2 cellular contexts compared by ENCODE assay signal in the genomic region with DNA sequence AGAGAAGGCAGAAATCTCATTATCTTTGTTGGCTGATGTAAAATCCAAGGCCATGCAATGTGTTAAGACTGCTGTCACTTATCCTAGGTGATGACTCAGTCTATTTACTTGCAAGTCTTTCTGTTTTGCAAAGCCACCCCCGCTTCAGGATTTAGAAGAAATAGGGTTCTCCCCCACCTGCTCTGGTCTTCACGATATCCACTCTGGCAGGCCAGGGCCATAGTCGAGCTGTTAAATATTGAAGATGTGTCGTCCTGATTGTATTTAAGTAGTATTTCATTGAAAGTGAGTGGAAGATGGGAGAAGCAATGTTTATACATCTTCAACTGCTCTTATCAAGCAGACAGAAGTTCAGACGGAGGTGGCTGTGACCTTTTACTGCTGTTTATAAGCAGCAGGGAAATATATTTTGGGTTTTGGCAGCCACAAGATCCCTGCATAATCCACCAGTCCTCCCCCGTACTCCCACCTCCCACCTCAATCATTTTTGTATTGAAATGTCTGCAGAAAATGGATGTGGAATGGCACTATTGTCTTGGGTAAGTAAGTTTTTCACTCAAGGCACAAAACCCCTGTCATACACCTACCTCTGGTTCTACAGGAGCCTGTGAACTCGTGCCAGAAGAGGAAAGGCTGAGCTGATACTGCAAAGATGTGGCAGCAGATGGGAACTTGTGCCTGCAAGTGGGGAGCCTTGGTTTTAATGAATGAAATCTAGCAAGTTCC.
TF ChIP-seq lines count a peak whose summit lies in the region.

No MANE protein-coding gene starts in this region.

TF ChIP-seq in HepG2, 621 proteins besides CTCF, POLR2A, EP300 and RAD21:
- no peak for TF ChIP-seq FOXP1 (IDR thresholded peaks at IDR 0.05)
- 0 out of 2 replicates have a peak, but pooled peaks have one; percentile 13 for TF ChIP-seq FOXP1 (CRISPR knock-in tag; IDR thresholded peaks at IDR 0.05)
- TF ChIP-seq, protein P1, sequence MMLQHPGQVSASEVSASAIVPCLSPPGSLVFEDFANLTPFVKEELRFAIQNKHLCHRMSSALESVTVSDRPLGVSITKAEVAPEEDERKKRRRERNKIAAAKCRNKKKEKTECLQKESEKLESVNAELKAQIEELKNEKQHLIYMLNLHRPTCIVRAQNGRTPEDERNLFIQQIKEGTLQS (CRISPR knock-in tag; IDR thresholded peaks at IDR 0.05), result 0 out of 2 replicates have a peak, but pooled peaks have one; percentile 18
- TF ChIP-seq SNAPC2 (CRISPR knock-in tag; IDR thresholded peaks at IDR 0.05), result no peak
- peak; percentile 61; the same call in 1 of the 2 replicates for TF ChIP-seq ZNF317 (CRISPR knock-in tag; IDR thresholded peaks at IDR 0.05)
- peak; percentile 45; the same call in 1 of the 2 replicates for TF ChIP-seq FOSL1 (CRISPR knock-in tag; IDR thresholded peaks at IDR 0.05; ENCODE audit: borderline replicate concordance)
- TF ChIP-seq, protein P2, sequence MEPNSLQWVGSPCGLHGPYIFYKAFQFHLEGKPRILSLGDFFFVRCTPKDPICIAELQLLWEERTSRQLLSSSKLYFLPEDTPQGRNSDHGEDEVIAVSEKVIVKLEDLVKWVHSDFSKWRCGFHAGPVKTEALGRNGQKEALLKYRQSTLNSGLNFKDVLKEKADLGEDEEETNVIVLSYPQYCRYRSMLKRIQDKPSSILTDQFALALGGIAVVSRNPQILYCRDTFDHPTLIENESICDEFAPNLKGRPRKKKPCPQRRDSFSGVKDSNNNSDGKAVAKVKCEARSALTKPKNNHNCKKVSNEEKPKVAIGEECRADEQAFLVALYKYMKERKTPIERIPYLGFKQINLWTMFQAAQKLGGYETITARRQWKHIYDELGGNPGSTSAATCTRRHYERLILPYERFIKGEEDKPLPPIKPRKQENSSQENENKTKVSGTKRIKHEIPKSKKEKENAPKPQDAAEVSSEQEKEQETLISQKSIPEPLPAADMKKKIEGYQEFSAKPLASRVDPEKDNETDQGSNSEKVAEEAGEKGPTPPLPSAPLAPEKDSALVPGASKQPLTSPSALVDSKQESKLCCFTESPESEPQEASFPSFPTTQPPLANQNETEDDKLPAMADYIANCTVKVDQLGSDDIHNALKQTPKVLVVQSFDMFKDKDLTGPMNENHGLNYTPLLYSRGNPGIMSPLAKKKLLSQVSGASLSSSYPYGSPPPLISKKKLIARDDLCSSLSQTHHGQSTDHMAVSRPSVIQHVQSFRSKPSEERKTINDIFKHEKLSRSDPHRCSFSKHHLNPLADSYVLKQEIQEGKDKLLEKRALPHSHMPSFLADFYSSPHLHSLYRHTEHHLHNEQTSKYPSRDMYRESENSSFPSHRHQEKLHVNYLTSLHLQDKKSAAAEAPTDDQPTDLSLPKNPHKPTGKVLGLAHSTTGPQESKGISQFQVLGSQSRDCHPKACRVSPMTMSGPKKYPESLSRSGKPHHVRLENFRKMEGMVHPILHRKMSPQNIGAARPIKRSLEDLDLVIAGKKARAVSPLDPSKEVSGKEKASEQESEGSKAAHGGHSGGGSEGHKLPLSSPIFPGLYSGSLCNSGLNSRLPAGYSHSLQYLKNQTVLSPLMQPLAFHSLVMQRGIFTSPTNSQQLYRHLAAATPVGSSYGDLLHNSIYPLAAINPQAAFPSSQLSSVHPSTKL (CRISPR knock-in tag; IDR thresholded peaks at IDR 0.05), result 0 out of 2 replicates have a peak, but pooled peaks have one; percentile 24
- TF ChIP-seq, protein P3, sequence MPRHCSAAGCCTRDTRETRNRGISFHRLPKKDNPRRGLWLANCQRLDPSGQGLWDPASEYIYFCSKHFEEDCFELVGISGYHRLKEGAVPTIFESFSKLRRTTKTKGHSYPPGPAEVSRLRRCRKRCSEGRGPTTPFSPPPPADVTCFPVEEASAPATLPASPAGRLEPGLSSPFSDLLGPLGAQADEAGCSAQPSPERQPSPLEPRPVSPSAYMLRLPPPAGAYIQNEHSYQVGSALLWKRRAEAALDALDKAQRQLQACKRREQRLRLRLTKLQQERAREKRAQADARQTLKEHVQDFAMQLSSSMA (CRISPR knock-in tag; IDR thresholded peaks at IDR 0.05), result no peak
- no peak for TF ChIP-seq DNMT1 (CRISPR knock-in tag; IDR thresholded peaks at IDR 0.05)
- no peak for TF ChIP-seq HOXA5 (CRISPR knock-in tag; IDR thresholded peaks at IDR 0.05)
- TF ChIP-seq FOSL2 (CRISPR knock-in tag; IDR thresholded peaks at IDR 0.05), result peak; percentile 79
- TF ChIP-seq KDM5A (IDR thresholded peaks at IDR 0.05; ENCODE audit: borderline replicate concordance, low read length), result no peak

TF ChIP-seq in H1, 55 proteins besides CTCF, POLR2A, EP300 and RAD21:
- TF ChIP-seq HDAC6 (IDR thresholded peaks at IDR 0.05; ENCODE audit: low read depth, low read length) (no peak), SAP30 (IDR thresholded peaks at IDR 0.05; ENCODE audit: insufficient read depth, insufficient replicate concordance, low read length) (no peak), CTBP2 (IDR thresholded peaks at IDR 0.05; ENCODE audit: borderline replicate concordance, insufficient read depth, insufficient read length, low read length) (no peak), FOSL1 (IDR thresholded peaks at IDR 0.05; ENCODE audit: insufficient read depth, low read depth, low read length) (no peak), BACH1 (IDR thresholded peaks at IDR 0.05; ENCODE audit: low read length) (no peak), SUZ12 (IDR thresholded peaks at IDR 0.05; ENCODE audit: low read length) (no peak), JUN (IDR thresholded peaks at IDR 0.05; ENCODE audit: low read depth, low read length) (no peak), POU5F1 (IDR thresholded peaks at IDR 0.05; ENCODE audit: low read depth, low read length) (no peak), TEAD4 (IDR thresholded peaks at IDR 0.05; ENCODE audit: low read depth, low read length) (no peak), TBP (IDR thresholded peaks at IDR 0.05; ENCODE audit: low read depth, low read length) (no peak)
